ENCODE assay signal across 7 cellular contexts in genomic region chr1:109508873-109509175, GRCh38. TPM values are rescaled to one million over a fixed set of nuclear protein-coding genes. Genes with fewer than 3 reads are reported as not detected.
DNase-seq lines count a peak whose midpoint lies in the region; ATAC-seq and TF ChIP-seq lines count a peak whose summit lies in the region.

No MANE protein-coding gene starts in this region.

- no peak for TF ChIP-seq CTCF in HL-60 (IDR thresholded peaks at IDR 0.05; ENCODE audit: insufficient read depth, low read length)

- peak overlapping the region; percentile 83 for H3K4me3 Mint-ChIP-seq in activated naive CD8-positive, alpha-beta T cell treated with anti-CD3 and anti-CD28 coated beads, Interleukin-2, amount 10 ng/mL, durations not matched to agents 7 days and 5 days
- H3K4me3 Mint-ChIP-seq in stimulated activated naive B cell treated with anti-CD40 and anti-IgM and Interleukin-4, amounts not matched to agents 10 μg/mL and 1 μg/mL and 100 μg/mL, for 72 hours: peak overlapping the region; percentile 88 to 89

- peaks cover 10% of the 10 kb centered on the region for H3K36me3 Mint-ChIP-seq in activated naive CD8-positive, alpha-beta T cell treated with anti-CD3 and anti-CD28 coated beads, Interleukin-2, amount 10 ng/mL, durations not matched to agents 7 days and 5 days
- no peaks in the 10 kb centered on the region for H3K36me3 Mint-ChIP-seq in stimulated activated naive B cell treated with anti-CD40 and anti-IgM and Interleukin-4, amounts not matched to agents 10 μg/mL and 1 μg/mL and 100 μg/mL, for 72 hours

- 0 out of 2 replicates have a peak, but pooled peaks cover 2% of the 10 kb centered on the region for H3K4me1 ChIP-seq in iPS-20b (ENCODE audit: insufficient read depth, low read length)

- H3K27ac Mint-ChIP-seq in activated naive CD8-positive, alpha-beta T cell treated with anti-CD3 and anti-CD28 coated beads, Interleukin-2, amount 10 ng/mL, durations not matched to agents 7 days and 5 days: peak overlapping the region; percentile 64
- H3K27ac Mint-ChIP-seq in stimulated activated naive B cell treated with anti-CD40 and anti-IgM and Interleukin-4, amounts not matched to agents 10 μg/mL and 1 μg/mL and 100 μg/mL, for 72 hours: peak overlapping the region; percentile 59

- no peak overlapping the region for H3K9ac ChIP-seq in iPS-20b (ENCODE audit: low read depth, low read length)

- no peaks in the 10 kb centered on the region for H3K27me3 ChIP-seq in HL-60 (ENCODE audit: insufficient read depth, poor library complexity, severe bottlenecking)
- peaks cover 44% of the 10 kb centered on the region for H3K27me3 ChIP-seq in iPS-20b (ENCODE audit: insufficient read depth, low read length)

- H3K27me3 Mint-ChIP-seq in activated naive CD8-positive, alpha-beta T cell treated with anti-CD3 and anti-CD28 coated beads, Interleukin-2, amount 10 ng/mL, durations not matched to agents 7 days and 5 days: peaks cover 22% of the 10 kb centered on the region
- peaks cover 21 to 41% of the 10 kb centered on the region in 2 donors for H3K27me3 Mint-ChIP-seq in stimulated activated naive B cell treated with anti-CD40 and anti-IgM and Interleukin-4, amounts not matched to agents 10 μg/mL and 1 μg/mL and 100 μg/mL, for 72 hours

- no peak for ATAC-seq in activated naive CD8-positive, alpha-beta T cell treated with anti-CD3 and anti-CD28 coated beads, Interleukin-2, amount 10 ng/mL, durations not matched to agents 7 days and 5 days (ENCODE audit: low read depth)
- ATAC-seq in stimulated activated naive B cell treated with anti-CD40 and anti-IgM and Interleukin-4, amounts not matched to agents 10 μg/mL and 1 μg/mL and 100 μg/mL, for 72 hours (replicated peaks): no peak
- no peak for ATAC-seq in GM21619 (IDR thresholded peaks at IDR 0.05; ENCODE audit: unreplicated experiment)
- ATAC-seq in GM19035 (IDR thresholded peaks at IDR 0.05; ENCODE audit: unreplicated experiment): no peak

- no peak overlapping the region for H3K27ac ChIP-seq in HL-60 (replicated peaks)
- H3K27ac ChIP-seq in iPS-20b (ENCODE audit: low read length): no peak overlapping the region

- POLR2A ChIA-PET in activated naive CD8-positive, alpha-beta T cell treated with anti-CD3 and anti-CD28 coated beads, Interleukin-2, amount 10 ng/mL, durations not matched to agents 7 days and 5 days (lab: Charles Lee): interaction anchor here (1.3 to 2.8 kb wide), 4 partner anchors 10 to 24 kb away, joined by 4 to 16 read pairs (median 10); no protein-coding TSS in a partner anchor

- DNase-seq in HL-60 (ENCODE audit: low read depth in 1 of 2, low spot score in 1 of 2) (no peak), LoVo (ENCODE audit: low spot score) (no peak)
- DNase-seq in activated naive CD8-positive, alpha-beta T cell treated with anti-CD3 and anti-CD28 coated beads, Interleukin-2, amount 10 ng/mL, durations not matched to agents 7 days and 5 days: no peak
- no peak for DNase-seq in stimulated activated naive B cell treated with anti-CD40 and anti-IgM and Interleukin-4, amounts not matched to agents 10 μg/mL and 1 μg/mL and 100 μg/mL, for 72 hours

- H3K4me3 ChIP-seq in HL-60 (replicated peaks; ENCODE audit: insufficient read depth, low read length) (peak overlapping the region; percentile 53), iPS-20b (ENCODE audit: low read length) (peak overlapping the region; percentile 89)

- no peaks in the 10 kb centered on the region for H3K9me3 Mint-ChIP-seq in activated naive CD8-positive, alpha-beta T cell treated with anti-CD3 and anti-CD28 coated beads, Interleukin-2, amount 10 ng/mL, durations not matched to agents 7 days and 5 days
- H3K9me3 Mint-ChIP-seq in stimulated activated naive B cell treated with anti-CD40 and anti-IgM and Interleukin-4, amounts not matched to agents 10 μg/mL and 1 μg/mL and 100 μg/mL, for 72 hours: no peaks in the 10 kb centered on the region

- no peaks in the 10 kb centered on the region for H3K36me3 ChIP-seq in iPS-20b (ENCODE audit: insufficient read depth, low read depth, low read length)

- H3K9me3 ChIP-seq in iPS-20b (ENCODE audit: insufficient read depth, low read depth, low read length): no peaks in the 10 kb centered on the region

- H3K4me1 Mint-ChIP-seq in activated naive CD8-positive, alpha-beta T cell treated with anti-CD3 and anti-CD28 coated beads, Interleukin-2, amount 10 ng/mL, durations not matched to agents 7 days and 5 days: peaks cover 49% of the 10 kb centered on the region
- peaks cover 19 to 20% of the 10 kb centered on the region in 2 donors for H3K4me1 Mint-ChIP-seq in stimulated activated naive B cell treated with anti-CD40 and anti-IgM and Interleukin-4, amounts not matched to agents 10 μg/mL and 1 μg/mL and 100 μg/mL, for 72 hours

RNA-seq across cellular contexts. Expression of gene AMIGO1, which starts 0.7 kb away (rescaled TPM):
- 1 to 10 TPM; 8.2 to 9.4 TPM for total RNA-seq in activated naive CD8-positive, alpha-beta T cell treated with anti-CD3 and anti-CD28 coated beads, Interleukin-2, amount 10 ng/mL, durations not matched to agents 7 days and 5 days

RNA-seq across cellular contexts. Expression of gene CYB561D1, which starts 14.9 kb away (rescaled TPM):
- 10 to 100 TPM; 24.3 to 25.1 TPM for total RNA-seq in activated naive CD8-positive, alpha-beta T cell treated with anti-CD3 and anti-CD28 coated beads, Interleukin-2, amount 10 ng/mL, durations not matched to agents 7 days and 5 days

RNA-seq across cellular contexts. Expression of gene ATXN7L2, which starts 25.1 kb away (rescaled TPM):
- total RNA-seq in activated naive CD8-positive, alpha-beta T cell treated with anti-CD3 and anti-CD28 coated beads, Interleukin-2, amount 10 ng/mL, durations not matched to agents 7 days and 5 days: 10 to 100 TPM; 10.4 to 12.4 TPM

RNA-seq across cellular contexts. Expression of gene GPR61, which starts 30.8 kb away (rescaled TPM):
- total RNA-seq in activated naive CD8-positive, alpha-beta T cell treated with anti-CD3 and anti-CD28 coated beads, Interleukin-2, amount 10 ng/mL, durations not matched to agents 7 days and 5 days: under 1 TPM in 1 of 2 experiments, not detected in 1; 0.39 TPM

RNA-seq across cellular contexts. Expression of gene GNAI3, which starts 39.6 kb away (rescaled TPM):
- total RNA-seq in activated naive CD8-positive, alpha-beta T cell treated with anti-CD3 and anti-CD28 coated beads, Interleukin-2, amount 10 ng/mL, durations not matched to agents 7 days and 5 days: 1 to 10 TPM; 8.0 to 8.2 TPM
